In genomic region chr17:8156174-8156992, GRCh38 we compare ENCODE assay signal across 9 cellular contexts. TPM values are rescaled to one million over a fixed set of nuclear protein-coding genes. Genes with fewer than 3 reads are reported as not detected.
DNase-seq lines count a peak whose midpoint lies in the region; ATAC-seq, FAIRE-seq and TF ChIP-seq lines count a peak whose summit lies in the region.
"Had no signal": no experiment of that assay in that cellular context is flagged by ENCODE, and none has a peak within 500 bp of the region (broad histone marks: within the 10 kb centered on the region; RNA-seq: fewer than 3 reads in every experiment).

No MANE protein-coding gene starts in this region.

- peak overlapping the region; percentile 97 for H3K4me2 ChIP-seq in HepG2 (ENCODE audit: low read depth, low read length)

- BruUV-seq in HepG2 (replicated peaks; lab: Mats Ljungman, UMichigan), result no TSS peak

- peak overlapping the region; percentile 76 for H3K9ac ChIP-seq in HepG2 (ENCODE audit: insufficient read depth, low read depth, low read length)

- peak overlapping the region; percentile 86 for H3K27ac ChIP-seq in HepG2 (ENCODE audit: extremely low read length, insufficient read depth, low read length)

- ATAC-seq in GM19324 (IDR thresholded peaks at IDR 0.05; ENCODE audit: low FRiP score, unreplicated experiment) (peak; percentile 87), HG03460 (IDR thresholded peaks at IDR 0.05; ENCODE audit: unreplicated experiment) (peak; percentile 68), HepG2 (peak; percentile 62)

- H4K20me1 ChIP-seq in HepG2 (ENCODE audit: insufficient read depth, low read length), result no peaks in the 10 kb centered on the region

- in situ Hi-C loops in HepG2 (cut with HindIII; ENCODE audit: extremely low pct_ligation_motif_present, low pct_unique_long_range_greater_than_20kb), result loop anchor here (5.0 kb wide), 1 partner anchor 34 kb away; the partner anchor contains the start of gene HES7

- H3K4me3 Mint-ChIP-seq in activated CD4-positive, alpha-beta T cell treated with anti-CD3 and anti-CD28 coated beads, Interleukin-2, amount 10 ng/mL, durations not matched to agents 7 days and 5 days, result no peak overlapping the region
- H3K4me3 Mint-ChIP-seq: nephron had no signal

- peak in 1 of 2 experiments; percentile 66; a peak in 2 of 4 replicates for TF ChIP-seq EP300 in HepG2 (IDR thresholded peaks at IDR 0.05; ENCODE audit: low read depth in 2 of 2, low read length in 2 of 2)
- TF ChIP-seq EP300 in HepG2 (CRISPR knock-in tag; IDR thresholded peaks at IDR 0.05; ENCODE audit: borderline replicate concordance), result no peak

- FAIRE-seq in HepG2 (lab: Jason Lieb, UNC), result peak; percentile 67

- TF ChIP-seq CTCF in HepG2 (CRISPR knock-in tag; IDR thresholded peaks at IDR 0.05), result peak; percentile 25

- no peak overlapping the region for H2AFZ ChIP-seq in HepG2 (ENCODE audit: low read length)

- no peaks in the 10 kb centered on the region for H3K27me3 ChIP-seq in HepG2 (ENCODE audit: control insufficient read depth in 1 of 2, insufficient read depth in 2 of 2, low read length in 2 of 2)

- peaks cover 30% of the 10 kb centered on the region for H3K36me3 Mint-ChIP-seq in activated CD4-positive, alpha-beta T cell treated with anti-CD3 and anti-CD28 coated beads, Interleukin-2, amount 10 ng/mL, durations not matched to agents 7 days and 5 days (ENCODE audit: low read depth)

- TF ChIP-seq RAD21 in HepG2 (CRISPR knock-in tag; IDR thresholded peaks at IDR 0.05), result no peak

- no peaks in the 10 kb centered on the region for H3K9me3 ChIP-seq in HepG2 (ENCODE audit: low read length)

- WGBS in HepG2 (ENCODE audit: low lambda C conversion rate), result 54% methylated on average over 43 of the region's 62 CpGs

- POLR2A ChIA-PET in activated CD4-positive, alpha-beta T cell treated with anti-CD3 and anti-CD28 coated beads, Interleukin-2, amount 10 ng/mL, durations not matched to agents 7 days and 5 days (lab: Charles Lee), result interaction anchor here (0.9 to 1.9 kb wide), 6 partner anchors 17 to 224 kb away, joined by 3 to 16 read pairs (median 4); partner anchors contain the start of genes BORCS6, CNTROB and TRAPPC1
- POLR2A ChIA-PET in HepG2 (lab: Yijun Ruan, JAX), result interaction anchor here (0.6 to 1.9 kb wide), 8 partner anchors 17 to 100 kb away, joined by 3 to 34 read pairs (median 4); partner anchors contain the start of genes ALOXE3 and BORCS6

- TF ChIP-seq POLR2A in HepG2 (IDR thresholded peaks at IDR 0.05; ENCODE audit: insufficient read depth in 1 of 2, low read depth in 2 of 2, low read length in 2 of 2), result peak; percentile 63 to 70

- H3K4me3 ChIP-seq in HepG2 (replicated peaks in 1 of 3; ENCODE audit: insufficient read depth in 1 of 3, low read depth in 2 of 3, low read length in 3 of 3), result peak overlapping the region; percentile 58 to 70 (median 63)

- intact Hi-C loops in HepG2 (cut with micrococcal nuclease; ENCODE audit: unreplicated experiment), result no loop called here

- peaks cover 71% of the 10 kb centered on the region for H3K4me1 ChIP-seq in HepG2 (ENCODE audit: insufficient read depth, low read length)

- no peaks in the 10 kb centered on the region for H3K9me3 Mint-ChIP-seq in activated CD4-positive, alpha-beta T cell treated with anti-CD3 and anti-CD28 coated beads, Interleukin-2, amount 10 ng/mL, durations not matched to agents 7 days and 5 days
- H3K9me3 Mint-ChIP-seq: nephron had no signal

- CTCF ChIA-PET in activated CD4-positive, alpha-beta T cell treated with anti-CD3 and anti-CD28 coated beads, Interleukin-2, amount 10 ng/mL, durations not matched to agents 7 days and 5 days (lab: Charles Lee), result interaction anchor here (0.6 to 6.3 kb wide), 13 partner anchors 10 to 63 kb away, joined by 3 to 68 read pairs (median 5); no protein-coding TSS in a partner anchor
- CTCF ChIA-PET in HepG2 (lab: Yijun Ruan, JAX; ENCODE audit: low intra/inter-chr PET ratio, low total read pairs), result interaction anchor here (0.7 kb wide), 1 partner anchor 18 kb away, joined by 4 read pairs; no protein-coding TSS in a partner anchor

- H3K27me3 Mint-ChIP-seq in activated CD4-positive, alpha-beta T cell treated with anti-CD3 and anti-CD28 coated beads, Interleukin-2, amount 10 ng/mL, durations not matched to agents 7 days and 5 days, result no peaks in the 10 kb centered on the region

- DNase-seq in C1 segment of cervical spinal cord (lab: John Stamatoyannopoulos, UW) (peak; percentile 97 to 100 (median 99)), NCI-H526 (lab: John Stamatoyannopoulos, UW) (peak; percentile 99), dermis blood vessel endothelial cell (peak; percentile 100), HepG2 (ENCODE audit: low spot score) (peak; percentile 98)
- DNase-seq in activated CD4-positive, alpha-beta T cell treated with anti-CD3 and anti-CD28 coated beads, Interleukin-2, amount 10 ng/mL, durations not matched to agents 7 days and 5 days, result peak; percentile 100
- peak; percentile 100 for DNase-seq in stimulated activated CD4-positive, alpha-beta T cell treated with anti-CD3 and anti-CD28 coated beads, Interleukin-4, amount 100 ng/mL, for 1 hour

- H3K27ac Mint-ChIP-seq in activated CD4-positive, alpha-beta T cell treated with anti-CD3 and anti-CD28 coated beads, Interleukin-2, amount 10 ng/mL, durations not matched to agents 7 days and 5 days, result no peak overlapping the region

- H3K4me1 Mint-ChIP-seq in activated CD4-positive, alpha-beta T cell treated with anti-CD3 and anti-CD28 coated beads, Interleukin-2, amount 10 ng/mL, durations not matched to agents 7 days and 5 days, result peaks cover 51% of the 10 kb centered on the region

- H3K79me2 ChIP-seq in HepG2 (ENCODE audit: insufficient read depth, low read length), result peaks cover 9% of the 10 kb centered on the region

- peaks cover 1 to 7% of the 10 kb centered on the region in 2 experiments; a peak in 3 of 5 replicates for H3K36me3 ChIP-seq in HepG2 (replicated peaks in 1 of 2; ENCODE audit: control insufficient read depth in 1 of 2, insufficient read depth in 2 of 2, low read length in 2 of 2)

RNA-seq across cellular contexts. Expression of gene PER1, which starts 4.2 kb away (rescaled TPM):
- 10 to 100 TPM; 26.9 to 28.7 TPM for total RNA-seq in activated CD4-positive, alpha-beta T cell treated with anti-CD3 and anti-CD28 coated beads, Interleukin-2, amount 10 ng/mL, durations not matched to agents 7 days and 5 days
- total RNA-seq in dermis blood vessel endothelial cell (7.7 and 18.7 TPM in 2 replicates), HepG2 (2016; rRNA removed; fragmentation: Illumina TruSeq; extraction: Trizol) (2.6 and 5.5 TPM in 2 replicates)
- 1.8 and 2.9 TPM in 2 replicates for total RNA-seq in HepG2 (2016; cell fraction: cytosol; rRNA removed; fragmentation: Illumina TruSeq; extraction: Trizol; ENCODE audit: low read depth)
- 3.2 and 5.8 TPM in 2 replicates for total RNA-seq in HepG2 (2016; cell fraction: insoluble cytoplasmic fraction; rRNA removed; fragmentation: Illumina TruSeq; extraction: Trizol)
- 1.4 and 1.9 TPM in 2 replicates for total RNA-seq in HepG2 (2016; cell fraction: membrane; rRNA removed; fragmentation: Illumina TruSeq; extraction: Trizol)
- 4.1 and 4.3 TPM in 2 replicates for total RNA-seq in HepG2 (2016; cell fraction: nucleus; rRNA removed; fragmentation: Illumina TruSeq; extraction: Trizol)
- 3.6 and 5.2 TPM in 2 replicates for polyA plus RNA-seq in HepG2 (2011; rRNA removed)
- polyA plus RNA-seq in HepG2 (2011; cell fraction: cytosol; rRNA removed), result 1.3 and 1.4 TPM in 2 replicates
- polyA plus RNA-seq in HepG2 (2011; cell fraction: nucleus; rRNA removed), result 32.0 and 32.6 TPM in 2 replicates
- polyA plus RNA-seq in HepG2 (2012), result 7.8 and 11.4 TPM in 2 replicates
- 0.38 and 0.70 TPM in 2 replicates for polyA plus RNA-seq in HepG2 (2016; cell fraction: cytosol; fragmentation: Illumina TruSeq; extraction: Trizol; ENCODE audit: low read depth)
- 2.2 and 3.6 TPM in 2 replicates for polyA plus RNA-seq in HepG2 (2016; cell fraction: insoluble cytoplasmic fraction; fragmentation: Illumina TruSeq; extraction: Trizol; ENCODE audit: low read depth)
- polyA plus RNA-seq in HepG2 (2016; cell fraction: membrane; fragmentation: Illumina TruSeq; extraction: Trizol; ENCODE audit: low read depth), result 0.49 and 0.90 TPM in 2 replicates
- polyA plus RNA-seq in HepG2 (2016; cell fraction: nucleus; fragmentation: Illumina TruSeq; extraction: Trizol; ENCODE audit: insufficient read depth, low read depth), result 13.1 and 17.6 TPM in 2 replicates
- 11.1 and 12.7 TPM in 2 replicates for polyA minus RNA-seq in HepG2 (2011; rRNA and poly(A)+ RNA removed; ENCODE audit: low replicate concordance)
- 3.8 and 6.2 TPM in 2 replicates for polyA minus RNA-seq in HepG2 (2011; cell fraction: cytosol; rRNA and poly(A)+ RNA removed)
- polyA minus RNA-seq in HepG2 (2011; cell fraction: nucleus; rRNA and poly(A)+ RNA removed), result 10.4 and 10.7 TPM in 2 replicates

RNA-seq across cellular contexts. Expression of gene VAMP2, which starts 6.4 kb away (rescaled TPM):
- total RNA-seq in activated CD4-positive, alpha-beta T cell treated with anti-CD3 and anti-CD28 coated beads, Interleukin-2, amount 10 ng/mL, durations not matched to agents 7 days and 5 days, result 10 to 100 TPM; 71.1 to 79.1 TPM
- total RNA-seq in dermis blood vessel endothelial cell, result 4.4 and 5.2 TPM in 2 replicates
- 2.0 and 3.9 TPM in 2 replicates for total RNA-seq in HepG2 (2016; rRNA removed; fragmentation: Illumina TruSeq; extraction: Trizol)
- total RNA-seq in HepG2 (2016; cell fraction: cytosol; rRNA removed; fragmentation: Illumina TruSeq; extraction: Trizol; ENCODE audit: low read depth), result 4.1 and 5.2 TPM in 2 replicates
- 1.9 and 3.4 TPM in 2 replicates for total RNA-seq in HepG2 (2016; cell fraction: insoluble cytoplasmic fraction; rRNA removed; fragmentation: Illumina TruSeq; extraction: Trizol)
- total RNA-seq in HepG2 (2016; cell fraction: membrane; rRNA removed; fragmentation: Illumina TruSeq; extraction: Trizol), result 3.2 and 3.4 TPM in 2 replicates
- total RNA-seq in HepG2 (2016; cell fraction: nucleus; rRNA removed; fragmentation: Illumina TruSeq; extraction: Trizol), result 6.5 and 7.1 TPM in 2 replicates
- 17.2 and 19.6 TPM in 2 replicates for polyA plus RNA-seq in HepG2 (2011; rRNA removed)
- polyA plus RNA-seq in HepG2 (2011; cell fraction: cytosol; rRNA removed), result 10.1 and 13.2 TPM in 2 replicates
- 40.7 and 63.7 TPM in 2 replicates for polyA plus RNA-seq in HepG2 (2011; cell fraction: nucleus; rRNA removed)
- 29.0 and 34.1 TPM in 2 replicates for polyA plus RNA-seq in HepG2 (2012)
- 2.0 and 2.2 TPM in 2 replicates for polyA plus RNA-seq in HepG2 (2016; cell fraction: cytosol; fragmentation: Illumina TruSeq; extraction: Trizol; ENCODE audit: low read depth)
- 7.1 and 8.5 TPM in 2 replicates for polyA plus RNA-seq in HepG2 (2016; cell fraction: insoluble cytoplasmic fraction; fragmentation: Illumina TruSeq; extraction: Trizol; ENCODE audit: low read depth)
- polyA plus RNA-seq in HepG2 (2016; cell fraction: membrane; fragmentation: Illumina TruSeq; extraction: Trizol; ENCODE audit: low read depth), result 4.9 and 5.5 TPM in 2 replicates
- polyA plus RNA-seq in HepG2 (2016; cell fraction: nucleus; fragmentation: Illumina TruSeq; extraction: Trizol; ENCODE audit: insufficient read depth, low read depth), result 35.4 and 36.0 TPM in 2 replicates
- 6.8 and 7.6 TPM in 2 replicates for polyA minus RNA-seq in HepG2 (2011; rRNA and poly(A)+ RNA removed; ENCODE audit: low replicate concordance)
- 3.4 and 6.6 TPM in 2 replicates for polyA minus RNA-seq in HepG2 (2011; cell fraction: cytosol; rRNA and poly(A)+ RNA removed)
- polyA minus RNA-seq in HepG2 (2011; cell fraction: nucleus; rRNA and poly(A)+ RNA removed), result 10.8 and 14.9 TPM in 2 replicates

RNA-seq across cellular contexts. Expression of gene TMEM107, which starts 19.8 kb away (rescaled TPM):
- 10 to 100 TPM; 34.8 to 37.2 TPM for total RNA-seq in activated CD4-positive, alpha-beta T cell treated with anti-CD3 and anti-CD28 coated beads, Interleukin-2, amount 10 ng/mL, durations not matched to agents 7 days and 5 days
- total RNA-seq in dermis blood vessel endothelial cell, result 13.0 and 17.5 TPM in 2 replicates
- total RNA-seq in HepG2 (2016; rRNA removed; fragmentation: Illumina TruSeq; extraction: Trizol), result 3.8 and 15.3 TPM in 2 replicates
- total RNA-seq in HepG2 (2016; cell fraction: cytosol; rRNA removed; fragmentation: Illumina TruSeq; extraction: Trizol; ENCODE audit: low read depth), result 138 and 159 TPM in 2 replicates
- 4.0 and 13.1 TPM in 2 replicates for total RNA-seq in HepG2 (2016; cell fraction: insoluble cytoplasmic fraction; rRNA removed; fragmentation: Illumina TruSeq; extraction: Trizol)
- total RNA-seq in HepG2 (2016; cell fraction: membrane; rRNA removed; fragmentation: Illumina TruSeq; extraction: Trizol), result 25.0 and 29.6 TPM in 2 replicates
- total RNA-seq in HepG2 (2016; cell fraction: nucleus; rRNA removed; fragmentation: Illumina TruSeq; extraction: Trizol), result 18.7 and 21.8 TPM in 2 replicates
- 4.5 and 7.2 TPM in 2 replicates for polyA plus RNA-seq in HepG2 (2011; rRNA removed)
- 5.0 and 5.5 TPM in 2 replicates for polyA plus RNA-seq in HepG2 (2011; cell fraction: cytosol; rRNA removed)
- polyA plus RNA-seq in HepG2 (2011; cell fraction: nucleus; rRNA removed), result 3.9 and 4.3 TPM in 2 replicates
- 2.6 and 3.6 TPM in 2 replicates for polyA plus RNA-seq in HepG2 (2012)
- polyA plus RNA-seq in HepG2 (2016; cell fraction: cytosol; fragmentation: Illumina TruSeq; extraction: Trizol; ENCODE audit: low read depth), result 2.4 and 3.4 TPM in 2 replicates
- 3.4 and 3.5 TPM in 2 replicates for polyA plus RNA-seq in HepG2 (2016; cell fraction: insoluble cytoplasmic fraction; fragmentation: Illumina TruSeq; extraction: Trizol; ENCODE audit: low read depth)
- polyA plus RNA-seq in HepG2 (2016; cell fraction: membrane; fragmentation: Illumina TruSeq; extraction: Trizol; ENCODE audit: low read depth), result 2.1 and 3.3 TPM in 2 replicates
- polyA plus RNA-seq in HepG2 (2016; cell fraction: nucleus; fragmentation: Illumina TruSeq; extraction: Trizol; ENCODE audit: insufficient read depth, low read depth), result 4.5 and 4.6 TPM in 2 replicates
- 121 and 165 TPM in 2 replicates for polyA minus RNA-seq in HepG2 (2011; rRNA and poly(A)+ RNA removed; ENCODE audit: low replicate concordance)
- polyA minus RNA-seq in HepG2 (2011; cell fraction: cytosol; rRNA and poly(A)+ RNA removed), result 34.2 and 36.5 TPM in 2 replicates
- 79.1 and 96.4 TPM in 2 replicates for polyA minus RNA-seq in HepG2 (2011; cell fraction: nucleus; rRNA and poly(A)+ RNA removed)

RNA-seq across cellular contexts. Expression of gene HES7, which starts 32.5 kb away (rescaled TPM):
- under 1 TPM; 0.15 to 0.20 TPM for total RNA-seq in activated CD4-positive, alpha-beta T cell treated with anti-CD3 and anti-CD28 coated beads, Interleukin-2, amount 10 ng/mL, durations not matched to agents 7 days and 5 days
- total RNA-seq in dermis blood vessel endothelial cell (0.09 TPM in 1 of 2 replicates, not detected in the other), HepG2 (2016; rRNA removed; fragmentation: Illumina TruSeq; extraction: Trizol) (not detected in 2 replicates)
- total RNA-seq in HepG2 (2016; cell fraction: cytosol; rRNA removed; fragmentation: Illumina TruSeq; extraction: Trizol; ENCODE audit: low read depth), result not detected in 2 replicates
- not detected in 2 replicates for total RNA-seq in HepG2 (2016; cell fraction: insoluble cytoplasmic fraction; rRNA removed; fragmentation: Illumina TruSeq; extraction: Trizol)
- not detected in 2 replicates for total RNA-seq in HepG2 (2016; cell fraction: membrane; rRNA removed; fragmentation: Illumina TruSeq; extraction: Trizol)
- total RNA-seq in HepG2 (2016; cell fraction: nucleus; rRNA removed; fragmentation: Illumina TruSeq; extraction: Trizol), result not detected in 2 replicates
- polyA plus RNA-seq in HepG2 (2011; rRNA removed), result not detected in 2 replicates
- polyA plus RNA-seq in HepG2 (2011; cell fraction: cytosol; rRNA removed), result not detected in 2 replicates
- 0.42 and 0.50 TPM in 2 replicates for polyA plus RNA-seq in HepG2 (2011; cell fraction: nucleus; rRNA removed)
- polyA plus RNA-seq in HepG2 (2012), result 0.11 TPM in 1 of 2 replicates, not detected in the other
- polyA plus RNA-seq in HepG2 (2016; cell fraction: cytosol; fragmentation: Illumina TruSeq; extraction: Trizol; ENCODE audit: low read depth), result not detected in 2 replicates
- not detected in 2 replicates for polyA plus RNA-seq in HepG2 (2016; cell fraction: insoluble cytoplasmic fraction; fragmentation: Illumina TruSeq; extraction: Trizol; ENCODE audit: low read depth)
- not detected in 2 replicates for polyA plus RNA-seq in HepG2 (2016; cell fraction: membrane; fragmentation: Illumina TruSeq; extraction: Trizol; ENCODE audit: low read depth)
- polyA plus RNA-seq in HepG2 (2016; cell fraction: nucleus; fragmentation: Illumina TruSeq; extraction: Trizol; ENCODE audit: insufficient read depth, low read depth), result not detected in 2 replicates
- polyA minus RNA-seq in HepG2 (2011; rRNA and poly(A)+ RNA removed; ENCODE audit: low replicate concordance), result 3.9 TPM in 1 of 2 replicates, not detected in the other
- not detected in 2 replicates for polyA minus RNA-seq in HepG2 (2011; cell fraction: cytosol; rRNA and poly(A)+ RNA removed)
- polyA minus RNA-seq in HepG2 (2011; cell fraction: nucleus; rRNA and poly(A)+ RNA removed), result not detected in 2 replicates

RNA-seq across cellular contexts. Expression of gene BORCS6, which starts 33.6 kb away (rescaled TPM):
- 10 to 100 TPM; 12.2 to 12.9 TPM for total RNA-seq in activated CD4-positive, alpha-beta T cell treated with anti-CD3 and anti-CD28 coated beads, Interleukin-2, amount 10 ng/mL, durations not matched to agents 7 days and 5 days
- total RNA-seq in dermis blood vessel endothelial cell, result 16.6 and 18.9 TPM in 2 replicates
- 5.1 and 5.3 TPM in 2 replicates for total RNA-seq in HepG2 (2016; rRNA removed; fragmentation: Illumina TruSeq; extraction: Trizol)
- 1.3 and 1.4 TPM in 2 replicates for total RNA-seq in HepG2 (2016; cell fraction: cytosol; rRNA removed; fragmentation: Illumina TruSeq; extraction: Trizol; ENCODE audit: low read depth)
- 4.3 and 5.3 TPM in 2 replicates for total RNA-seq in HepG2 (2016; cell fraction: insoluble cytoplasmic fraction; rRNA removed; fragmentation: Illumina TruSeq; extraction: Trizol)
- total RNA-seq in HepG2 (2016; cell fraction: membrane; rRNA removed; fragmentation: Illumina TruSeq; extraction: Trizol), result 3.0 and 3.2 TPM in 2 replicates
- total RNA-seq in HepG2 (2016; cell fraction: nucleus; rRNA removed; fragmentation: Illumina TruSeq; extraction: Trizol), result 2.1 and 2.4 TPM in 2 replicates
- polyA plus RNA-seq in HepG2 (2011; rRNA removed), result 2.0 and 3.2 TPM in 2 replicates
- polyA plus RNA-seq in HepG2 (2011; cell fraction: cytosol; rRNA removed), result 3.3 and 3.8 TPM in 2 replicates
- 1.8 and 2.1 TPM in 2 replicates for polyA plus RNA-seq in HepG2 (2011; cell fraction: nucleus; rRNA removed)
- 2.9 and 3.6 TPM in 2 replicates for polyA plus RNA-seq in HepG2 (2012)
- polyA plus RNA-seq in HepG2 (2016; cell fraction: cytosol; fragmentation: Illumina TruSeq; extraction: Trizol; ENCODE audit: low read depth), result 1.1 TPM in 2 replicates
- 4.1 and 5.6 TPM in 2 replicates for polyA plus RNA-seq in HepG2 (2016; cell fraction: insoluble cytoplasmic fraction; fragmentation: Illumina TruSeq; extraction: Trizol; ENCODE audit: low read depth)
- polyA plus RNA-seq in HepG2 (2016; cell fraction: membrane; fragmentation: Illumina TruSeq; extraction: Trizol; ENCODE audit: low read depth), result 1.5 and 1.8 TPM in 2 replicates
- polyA plus RNA-seq in HepG2 (2016; cell fraction: nucleus; fragmentation: Illumina TruSeq; extraction: Trizol; ENCODE audit: insufficient read depth, low read depth), result 2.6 and 2.8 TPM in 2 replicates
- 6.1 and 8.3 TPM in 2 replicates for polyA minus RNA-seq in HepG2 (2011; rRNA and poly(A)+ RNA removed; ENCODE audit: low replicate concordance)
- polyA minus RNA-seq in HepG2 (2011; cell fraction: cytosol; rRNA and poly(A)+ RNA removed), result 2.1 and 3.3 TPM in 2 replicates
- 1.2 and 1.9 TPM in 2 replicates for polyA minus RNA-seq in HepG2 (2011; cell fraction: nucleus; rRNA and poly(A)+ RNA removed)

Comparison
In these comparisons a context has a peak if more than half of its experiments do, and no peak if none do; other contexts are left out.
1. Peak in every context shown above with its lines: DNase-seq, ATAC-seq, H3K4me3 ChIP-seq and H3K27ac ChIP-seq.
2. RNA of gene VAMP2, which starts 6.4 kb away (total RNA-seq): 71.1 to 79.1 TPM in activated CD4-positive, alpha-beta T cell treated with anti-CD3 and anti-CD28 coated beads, Interleukin-2, amount 10 ng/mL, durations not matched to agents 7 days and 5 days; 4.4 to 5.2 TPM in dermis blood vessel endothelial cell and 1.9 to 7.1 TPM in HepG2; every median in the first group is over 4 times any median in the second.